Comparison of ENCODE assay signal across 8 cellular contexts in genomic region chr3:182713743-182714517, GRCh38.
DNase-seq lines count a peak whose midpoint lies in the region; ATAC-seq and TF ChIP-seq lines count a peak whose summit lies in the region.

No MANE protein-coding gene starts in this region.

- peak; percentile 43 to 69 (median 57) for TF ChIP-seq CTCF in transverse colon (IDR thresholded peaks at IDR 0.05)

- intact Hi-C loops in transverse colon (cut with DNase I; ENCODE audit: low total_unique reads) = no loop called here

- no peaks in the 10 kb centered on the region for H3K9me3 ChIP-seq in transverse colon

- in situ Hi-C loops in T47D (cut with HindIII; ENCODE audit: low pct_unique_long_range_greater_than_20kb, low sequenced_read_pairs) = no loop called here
- in situ Hi-C loops in transverse colon (cut with MboI; ENCODE audit: low pct_ligation_motif_present in 1 of 4, low pct_unique_long_range_greater_than_20kb in 1 of 4, low sequenced_read_pairs in 3 of 4) = loop anchor here (10.0 to 25.0 kb wide), 2 partner anchors 121 to 673 kb away; no protein-coding TSS in a partner anchor

- H3K27ac ChIP-seq in transverse colon = peak overlapping the region in 1 of 4 donors; percentile 22

- H3K27me3 Mint-ChIP-seq in activated T-cell treated with anti-CD3 and anti-CD28 coated beads, Interleukin-2, amount 50 U/mL, for 24 hours = peaks cover 3% of the 10 kb centered on the region

- H3K4me1 ChIP-seq in transverse colon = peaks cover 0 to 36% (median 15%) of the 10 kb centered on the region in 4 donors

- H3K4me3 Mint-ChIP-seq in activated T-cell treated with anti-CD3 and anti-CD28 coated beads, Interleukin-2, amount 50 U/mL, for 24 hours = no peak overlapping the region

- H3K36me3 ChIP-seq in transverse colon = no peaks in the 10 kb centered on the region

- 36 to 50% methylated on average over 3 to 4 of the region's 4 CpGs for WGBS in transverse colon (ENCODE audit: low coverage in 1 of 2), 2 donors

- no peak for TF ChIP-seq EP300 in transverse colon (IDR thresholded peaks at IDR 0.05; ENCODE audit: low read depth)

- ATAC-seq in GM21381 (IDR thresholded peaks at IDR 0.05; ENCODE audit: unreplicated experiment) = peak; percentile 38

- H3K36me3 Mint-ChIP-seq in activated T-cell treated with anti-CD3 and anti-CD28 coated beads, Interleukin-2, amount 50 U/mL, for 24 hours (ENCODE audit: low read depth) = no peaks in the 10 kb centered on the region

- H3K4me3 ChIP-seq in transverse colon = no peak overlapping the region

- no peak for TF ChIP-seq POLR2A in transverse colon (IDR thresholded peaks at IDR 0.05)

- no peak overlapping the region for H3K27ac Mint-ChIP-seq in activated T-cell treated with anti-CD3 and anti-CD28 coated beads, Interleukin-2, amount 50 U/mL, for 24 hours

- peaks cover 10% of the 10 kb centered on the region for H3K4me1 Mint-ChIP-seq in activated T-cell treated with anti-CD3 and anti-CD28 coated beads, Interleukin-2, amount 50 U/mL, for 24 hours (ENCODE audit: low read depth)

- H3K9me3 Mint-ChIP-seq in activated T-cell treated with anti-CD3 and anti-CD28 coated beads, Interleukin-2, amount 50 U/mL, for 24 hours = no peaks in the 10 kb centered on the region

- peak; percentile 63 for DNase-seq in DMS79 treated with DMSO at 0.1 percent for 48 hours (lab: John Stamatoyannopoulos, UW)
- peak; percentile 51 for DNase-seq in HT1080 (ENCODE audit: low read depth)
- DNase-seq in NCI-H82 (lab: John Stamatoyannopoulos, UW) = peak; percentile 95
- DNase-seq in T47D (ENCODE audit: low read depth in 1 of 2, low spot score in 1 of 2) = peak; percentile 43 to 90
- peak; percentile 83 for DNase-seq in left kidney (ENCODE audit: low read depth, low spot score)
- DNase-seq in transverse colon = no peak
- no peak for DNase-seq in activated T-cell treated with anti-CD3 and anti-CD28 coated beads, Interleukin-2, amount 50 U/mL, for 24 hours

- no peaks in the 10 kb centered on the region for H3K27me3 ChIP-seq in transverse colon

Comparison
In these comparisons a context has a peak if more than half of its experiments do, and no peak if none do; other contexts are left out.
1. DNase-seq: peak in DMS79 treated with DMSO at 0.1 percent for 48 hours (single experiment), HT1080 (single experiment), NCI-H82 (single experiment), T47D (2 of 2) and left kidney (single experiment); none in transverse colon (single experiment) and activated T-cell treated with anti-CD3 and anti-CD28 coated beads, Interleukin-2, amount 50 U/mL, for 24 hours (single experiment).